ENCODE assay signal across 22 cellular contexts in the genomic region with DNA sequence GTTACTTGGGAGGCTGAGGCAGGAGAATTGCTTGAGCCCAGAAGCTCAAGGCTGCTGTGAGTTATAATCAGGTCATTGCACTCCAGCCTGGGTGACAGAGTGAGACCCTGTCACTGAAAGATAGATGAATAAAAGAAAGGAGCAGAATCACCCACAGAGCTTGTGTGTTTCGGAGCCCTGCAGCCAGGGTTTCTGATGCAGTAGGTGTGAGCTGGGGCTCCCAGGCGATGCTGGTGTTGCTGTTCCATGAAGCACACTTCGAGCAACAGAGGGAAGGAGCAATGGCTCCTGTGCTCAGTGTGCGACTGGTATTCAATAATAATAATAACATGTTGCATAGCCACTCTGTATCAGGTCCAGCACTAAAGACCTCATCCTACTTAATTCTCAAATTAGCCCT.
DNase-seq lines count a peak whose midpoint lies in the region; ATAC-seq and TF ChIP-seq lines count a peak whose summit lies in the region.
"Had no signal": no experiment of that assay in that cellular context is flagged by ENCODE, and none has a peak within 500 bp of the region (broad histone marks: within the 10 kb centered on the region; RNA-seq: fewer than 3 reads in every experiment).

No MANE protein-coding gene starts in this region.

- H3K27ac Mint-ChIP-seq in endodermal cell, result no peak overlapping the region
- H3K27ac Mint-ChIP-seq in neural progenitor cell, result no peak overlapping the region
- H3K27ac Mint-ChIP-seq: CD14-positive monocyte; CD4-positive, alpha-beta T cell; CD8-positive, alpha-beta memory T cell; GM23338; H9 had no signal

- DNase-seq in activated CD8-positive, alpha-beta memory T cell treated with anti-CD3 and anti-CD28 coated beads for 24 hours, result peak; percentile 15
- DNase-seq in activated CD8-positive, alpha-beta memory T cell treated with anti-CD3 and anti-CD28 coated beads, Interleukin-2, amount 50 U/mL, for 4 hours, result no peak
- DNase-seq in endodermal cell, result peak; percentile 8
- peak; percentile 4 for DNase-seq in sciatic nerve (ENCODE audit: low spot score)
- no peak for DNase-seq in NCI-H1930 (lab: John Stamatoyannopoulos, UW)
- no peak for DNase-seq in neural progenitor cell (ENCODE audit: low spot score)
- DNase-seq in NCI-H146 (lab: John Stamatoyannopoulos, UW), result no peak
- DNase-seq in 8988T, result no peak
- DNase-seq: ACHN; AML-193; BE2C; CD4-positive, alpha-beta T cell; CD8-positive, alpha-beta memory T cell; DMS53; DMS79 treated with DMSO at 0.1 percent for 48 hours had no signal

- H3K9me3 Mint-ChIP-seq in endodermal cell, result no peaks in the 10 kb centered on the region
- peaks cover 5% of the 10 kb centered on the region for H3K9me3 Mint-ChIP-seq in neural progenitor cell
- H3K9me3 Mint-ChIP-seq: CD4-positive, alpha-beta T cell; GM23338; H9 had no signal

- H3K9me3 ChIP-seq in endodermal cell (ENCODE audit: control insufficient read depth, low read length) (no peaks in the 10 kb centered on the region), neural progenitor cell (ENCODE audit: low read depth) (no peaks in the 10 kb centered on the region)
- H3K9me3 ChIP-seq: A549; BE2C; BLaER1 treated with 17β-estradiol and CSF1 and Interleukin-3, amounts not matched to agents 10 nM and 100 nM had no signal

- ATAC-seq in sciatic nerve, result no peak
- ATAC-seq: A549, GM23338, HCT116 had no signal

- no peak overlapping the region for H3K9ac ChIP-seq in endodermal cell (ENCODE audit: extremely low read depth, low read length, poor library complexity, severe bottlenecking)
- H3K9ac ChIP-seq in neural progenitor cell, result no peak overlapping the region
- H3K9ac ChIP-seq: BLaER1 treated with 17β-estradiol and CSF1 and Interleukin-3, amounts not matched to agents 10 nM and 100 nM had no signal

- no peak for TF ChIP-seq CTCF in endodermal cell (conservative IDR thresholded peaks at IDR 0.05)
- TF ChIP-seq CTCF in neural progenitor cell (IDR thresholded peaks at IDR 0.05), result no peak

- no peaks in the 10 kb centered on the region for H3K27me3 ChIP-seq in endodermal cell (ENCODE audit: control insufficient read depth, insufficient read depth, low read length, poor library complexity, severe bottlenecking)
- no peaks in the 10 kb centered on the region for H3K27me3 ChIP-seq in neural progenitor cell
- H3K27me3 ChIP-seq: BE2C; BLaER1 treated with 17β-estradiol and CSF1 and Interleukin-3, amounts not matched to agents 10 nM and 100 nM had no signal

- H3K27me3 Mint-ChIP-seq in endodermal cell (ENCODE audit: insufficient read depth) (peaks cover 4% of the 10 kb centered on the region), neural progenitor cell (ENCODE audit: insufficient read depth, low read depth) (peaks cover 14% of the 10 kb centered on the region)
- H3K27me3 Mint-ChIP-seq: CD4-positive, alpha-beta T cell had no signal

- no peak overlapping the region for H3K4me2 ChIP-seq in neural progenitor cell
- H3K4me2 ChIP-seq: A549, GM23338 had no signal

- H3K27ac ChIP-seq in endodermal cell (ENCODE audit: low read depth, low read length), result no peak overlapping the region
- no peak overlapping the region for H3K27ac ChIP-seq in neural progenitor cell
- H3K27ac ChIP-seq: 22Rv1, A549 had no signal

- H3K36me3 ChIP-seq in endodermal cell (ENCODE audit: control insufficient read depth, insufficient read depth, low read length), result no peaks in the 10 kb centered on the region
- no peaks in the 10 kb centered on the region for H3K36me3 ChIP-seq in neural progenitor cell
- H3K36me3 ChIP-seq: BE2C; BLaER1 treated with 17β-estradiol and CSF1 and Interleukin-3, amounts not matched to agents 10 nM and 100 nM had no signal

- H3K4me1 ChIP-seq in endodermal cell (ENCODE audit: control insufficient read depth, insufficient read depth, low read length) (no peaks in the 10 kb centered on the region), neural progenitor cell (peaks cover 22% of the 10 kb centered on the region)
- H3K4me1 ChIP-seq: BE2C had no signal

- H3F3A ChIP-seq in neural progenitor cell (ENCODE audit: low read depth), result peaks cover 4% of the 10 kb centered on the region

- H3K4me3 ChIP-seq in endodermal cell (ENCODE audit: low read length) (no peak overlapping the region), neural progenitor cell (no peak overlapping the region)
- H3K4me3 ChIP-seq: A549; BLaER1 treated with 17β-estradiol and CSF1 and Interleukin-3, amounts not matched to agents 10 nM and 100 nM; GM23338 had no signal

- intact Hi-C loops in sciatic nerve (cut with DNase I), result loop anchor here (10.0 kb wide), 1 partner anchor 63 kb away; no protein-coding TSS in a partner anchor

- H4K20me1 ChIP-seq in neural progenitor cell (ENCODE audit: low read depth), result no peaks in the 10 kb centered on the region
- H4K20me1 ChIP-seq: BLaER1 treated with 17β-estradiol and CSF1 and Interleukin-3, amounts not matched to agents 10 nM and 100 nM had no signal

- no peak overlapping the region for H2AFZ ChIP-seq in neural progenitor cell (replicated peaks)
- H2AFZ ChIP-seq: GM23338 had no signal

- H3K4me3 Mint-ChIP-seq in endodermal cell (no peak overlapping the region), neural progenitor cell (no peak overlapping the region)
- H3K4me3 Mint-ChIP-seq: CD14-positive monocyte; CD4-positive, alpha-beta T cell; CD8-positive, alpha-beta memory T cell; GM23338; H9 had no signal

- H3K79me2 ChIP-seq in neural progenitor cell (ENCODE audit: low read depth), result no peaks in the 10 kb centered on the region

- 96% methylated on average over 4 of the region's 4 CpGs; no CpG with 5 or more reads in 1 of the 2 experiments for WGBS in endodermal cell (ENCODE audit: insufficient coverage in 1 of 2, insufficient read length in 1 of 2), 2 experiments

- H3K36me3 Mint-ChIP-seq in endodermal cell (ENCODE audit: low read depth) (no peaks in the 10 kb centered on the region), neural progenitor cell (no peaks in the 10 kb centered on the region)
- H3K36me3 Mint-ChIP-seq: CD14-positive monocyte; CD8-positive, alpha-beta memory T cell had no signal

- H3K4me1 Mint-ChIP-seq in endodermal cell (peaks cover 13% of the 10 kb centered on the region), neural progenitor cell (peaks cover 36% of the 10 kb centered on the region)
- H3K4me1 Mint-ChIP-seq: CD14-positive monocyte; CD8-positive, alpha-beta memory T cell had no signal

Comparison
In these comparisons a context has a peak if more than half of its experiments do, and no peak if none do; other contexts are left out.
1. DNase-seq: peak in activated CD8-positive, alpha-beta memory T cell treated with anti-CD3 and anti-CD28 coated beads for 24 hours (single experiment), endodermal cell (single experiment) and sciatic nerve (single experiment); none in activated CD8-positive, alpha-beta memory T cell treated with anti-CD3 and anti-CD28 coated beads, Interleukin-2, amount 50 U/mL, for 4 hours (single experiment), NCI-H1930 (0 of 2), neural progenitor cell (single experiment), NCI-H146 (single experiment) and 8988T (single experiment).